ENCODE assay signal across 8 cellular contexts in the genomic region with DNA sequence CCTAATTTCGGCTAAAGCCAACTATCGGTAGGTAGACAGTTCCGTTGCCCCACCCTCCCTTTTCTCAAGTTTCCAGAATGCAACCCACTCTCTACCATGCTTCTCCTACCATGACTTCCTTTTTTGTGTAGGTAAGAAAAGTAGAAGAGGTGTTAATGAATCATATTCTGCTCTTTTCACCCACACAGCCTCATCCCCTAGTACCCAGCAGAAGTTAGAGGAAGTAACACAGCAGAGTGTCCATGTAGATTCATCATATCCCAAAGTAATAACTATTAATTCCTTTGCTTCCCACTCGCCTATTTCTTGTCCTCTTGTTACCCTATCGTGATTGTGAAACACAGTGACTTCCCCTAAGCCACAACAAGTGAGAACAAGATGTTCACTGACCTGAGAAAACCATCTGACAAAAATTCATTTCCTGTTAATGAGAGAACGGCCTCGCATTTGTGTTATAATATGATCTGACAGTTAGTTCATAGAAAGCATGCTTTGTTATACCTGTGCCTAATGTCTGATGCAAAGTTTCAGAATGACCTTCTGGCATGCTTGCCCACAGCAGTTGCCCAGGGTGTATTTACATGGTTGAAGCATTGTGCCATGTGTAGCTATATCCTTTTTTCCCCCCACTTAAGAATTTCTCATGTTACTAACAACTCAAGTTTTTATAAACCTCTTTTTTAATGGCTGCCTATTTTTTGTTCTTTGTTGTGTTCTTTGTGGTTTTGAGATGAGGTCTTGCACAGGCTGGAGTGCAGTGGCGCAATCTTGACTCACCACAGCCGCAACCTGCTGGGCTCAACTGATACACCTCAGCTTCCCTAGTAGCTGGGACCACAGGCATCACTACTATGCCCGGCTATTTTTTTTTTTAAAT.
DNase-seq lines count a peak whose midpoint lies in the region; ATAC-seq and TF ChIP-seq lines count a peak whose summit lies in the region.

No MANE protein-coding gene starts in this region.

- peak; percentile 65 for ATAC-seq in GM18858 (IDR thresholded peaks at IDR 0.05; ENCODE audit: unreplicated experiment)
- ATAC-seq in HG02970 (IDR thresholded peaks at IDR 0.05; ENCODE audit: low FRiP score, unreplicated experiment), result peak; percentile 62
- peak; percentile 85 for ATAC-seq in activated naive CD8-positive, alpha-beta T cell treated with anti-CD3 and anti-CD28 coated beads, Interleukin-2, amount 10 ng/mL, durations not matched to agents 7 days and 5 days (ENCODE audit: low read depth)

- POLR2A ChIA-PET in activated naive CD8-positive, alpha-beta T cell treated with anti-CD3 and anti-CD28 coated beads, Interleukin-2, amount 10 ng/mL, durations not matched to agents 7 days and 5 days (lab: Charles Lee), result interaction anchor here (0.7 to 4.7 kb wide), 5 partner anchors 20 to 303 kb away, joined by 3 to 27 read pairs (median 3); a partner anchor contains a TSS

- peaks cover 31% of the 10 kb centered on the region for H3K36me3 Mint-ChIP-seq in activated naive CD8-positive, alpha-beta T cell treated with anti-CD3 and anti-CD28 coated beads, Interleukin-2, amount 10 ng/mL, durations not matched to agents 7 days and 5 days
- H3K36me3 Mint-ChIP-seq in nephron progenitor cell (ENCODE audit: low read depth), result peaks cover 22% of the 10 kb centered on the region

- no peak overlapping the region for H3K4me3 ChIP-seq in SJSA1

- H3K36me3 ChIP-seq in SJSA1, result peaks cover 9% of the 10 kb centered on the region

- no peaks in the 10 kb centered on the region for H3K9me3 Mint-ChIP-seq in activated naive CD8-positive, alpha-beta T cell treated with anti-CD3 and anti-CD28 coated beads, Interleukin-2, amount 10 ng/mL, durations not matched to agents 7 days and 5 days
- H3K9me3 Mint-ChIP-seq in nephron progenitor cell, result no peaks in the 10 kb centered on the region

- DNase-seq in SJSA1 (ENCODE audit: low read depth in 1 of 2, low spot score in 2 of 2), result peak; percentile 46 to 50
- peak; percentile 67 for DNase-seq in activated naive CD8-positive, alpha-beta T cell treated with anti-CD3 and anti-CD28 coated beads, Interleukin-2, amount 10 ng/mL, durations not matched to agents 7 days and 5 days
- DNase-seq in nephron progenitor cell, result no peak
- no peak for DNase-seq in ACHN
- DNase-seq in DMS153 (lab: John Stamatoyannopoulos, UW), result no peak
- DNase-seq in RKO (ENCODE audit: low spot score), result no peak

- H3K27ac Mint-ChIP-seq in activated naive CD8-positive, alpha-beta T cell treated with anti-CD3 and anti-CD28 coated beads, Interleukin-2, amount 10 ng/mL, durations not matched to agents 7 days and 5 days, result peak overlapping the region; percentile 95
- peak overlapping the region; percentile 44 for H3K27ac Mint-ChIP-seq in nephron progenitor cell

- H3K4me1 ChIP-seq in SJSA1 (replicated peaks), result peaks cover 18% of the 10 kb centered on the region

- peak overlapping the region; percentile 67 for H3K4me3 Mint-ChIP-seq in activated naive CD8-positive, alpha-beta T cell treated with anti-CD3 and anti-CD28 coated beads, Interleukin-2, amount 10 ng/mL, durations not matched to agents 7 days and 5 days
- no peak overlapping the region for H3K4me3 Mint-ChIP-seq in nephron progenitor cell

- no peak overlapping the region for H3K27ac ChIP-seq in SJSA1

- in situ Hi-C loops in ACHN (cut with HindIII; ENCODE audit: low pct_ligation_motif_present, low pct_unique_long_range_greater_than_20kb, low sequenced_read_pairs), result no loop called here

- TF ChIP-seq CTCF in nephron progenitor cell (IDR thresholded peaks at IDR 0.05), result no peak

- peaks cover 37% of the 10 kb centered on the region for H3K4me1 Mint-ChIP-seq in activated naive CD8-positive, alpha-beta T cell treated with anti-CD3 and anti-CD28 coated beads, Interleukin-2, amount 10 ng/mL, durations not matched to agents 7 days and 5 days
- H3K4me1 Mint-ChIP-seq in nephron progenitor cell, result peaks cover 5% of the 10 kb centered on the region

- no peaks in the 10 kb centered on the region for H3K27me3 Mint-ChIP-seq in activated naive CD8-positive, alpha-beta T cell treated with anti-CD3 and anti-CD28 coated beads, Interleukin-2, amount 10 ng/mL, durations not matched to agents 7 days and 5 days
- no peaks in the 10 kb centered on the region for H3K27me3 Mint-ChIP-seq in nephron progenitor cell (ENCODE audit: low read depth, poor library complexity)

- H3K27me3 ChIP-seq in SJSA1 (replicated peaks), result no peaks in the 10 kb centered on the region

- H3K9me3 ChIP-seq in SJSA1 (replicated peaks), result no peaks in the 10 kb centered on the region

Comparison
In these comparisons a context has a peak if more than half of its experiments do, and no peak if none do; other contexts are left out.
1. DNase-seq: peak in SJSA1 (2 of 2) and activated naive CD8-positive, alpha-beta T cell treated with anti-CD3 and anti-CD28 coated beads, Interleukin-2, amount 10 ng/mL, durations not matched to agents 7 days and 5 days (single experiment); none in nephron progenitor cell (single experiment), ACHN (single experiment), DMS153 (single experiment) and RKO (single experiment).
2. Peak in every context shown above with its lines, with median percentiles within 50 percentile points of each other: ATAC-seq.